13 cellular contexts compared by ENCODE assay signal in the genomic region with DNA sequence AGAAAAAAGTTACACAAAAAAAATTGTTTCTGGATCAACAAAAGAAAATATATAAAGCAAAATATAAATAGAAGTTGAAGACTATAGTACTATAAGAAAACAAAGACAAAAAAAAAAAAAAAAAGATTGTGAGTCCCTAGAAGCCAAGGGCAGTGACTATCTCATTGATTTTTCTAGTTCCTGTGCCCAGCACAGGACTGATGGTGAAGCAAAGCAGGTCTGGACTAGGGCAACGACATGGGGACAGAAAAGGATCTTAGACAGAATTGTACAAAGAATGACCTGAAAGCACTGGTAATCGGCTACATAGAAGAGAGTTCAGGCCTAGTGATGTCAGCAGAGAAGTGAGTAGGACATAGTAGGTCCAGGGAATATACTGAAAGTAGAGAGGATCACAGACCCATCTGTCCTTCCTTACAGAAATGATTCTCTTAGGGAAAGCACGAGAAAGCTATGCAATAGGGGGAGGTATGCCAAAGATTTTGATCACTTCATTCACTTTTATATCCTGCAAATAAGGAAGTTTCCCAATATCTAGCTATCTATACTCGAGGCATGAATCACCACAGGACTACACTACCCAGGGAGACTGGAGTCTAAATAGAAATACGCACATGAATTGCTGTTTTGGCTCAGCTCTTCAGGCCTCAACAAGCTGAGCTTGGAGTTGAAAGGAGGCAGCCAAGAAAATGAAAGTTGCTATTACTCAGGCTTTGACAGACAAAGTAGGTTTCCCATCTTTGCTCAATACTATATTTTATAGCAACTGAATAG.
DNase-seq lines count a peak whose midpoint lies in the region; ATAC-seq and TF ChIP-seq lines count a peak whose summit lies in the region.
"Had no signal": no experiment of that assay in that cellular context is flagged by ENCODE, and none has a peak within 500 bp of the region (broad histone marks: within the 10 kb centered on the region; RNA-seq: fewer than 3 reads in every experiment).

No MANE protein-coding gene starts in this region.

- H3K4me3 Mint-ChIP-seq in CD14-positive monocyte: peak overlapping the region in 1 of 2 donors; percentile 51
- no peak overlapping the region for H3K4me3 Mint-ChIP-seq in neural progenitor cell
- H3K4me3 Mint-ChIP-seq: B cell had no signal

- peaks cover 4% of the 10 kb centered on the region for H3K79me2 ChIP-seq in neural progenitor cell (ENCODE audit: low read depth)

- H3K9ac ChIP-seq in neural progenitor cell: no peak overlapping the region

- H3K27me3 Mint-ChIP-seq in CD14-positive monocyte (ENCODE audit: low read depth in 3 of 3): peaks cover 0 to 11% (median 0%) of the 10 kb centered on the region in 3 donors
- H3K27me3 Mint-ChIP-seq in neural progenitor cell (ENCODE audit: insufficient read depth, low read depth): peaks cover 6% of the 10 kb centered on the region
- H3K27me3 Mint-ChIP-seq: B cell had no signal

- H2AFZ ChIP-seq in neural progenitor cell (replicated peaks): no peak overlapping the region

- no peaks in the 10 kb centered on the region for H3K9me3 ChIP-seq in RWPE2 (ENCODE audit: severe bottlenecking)
- H3K9me3 ChIP-seq in neural progenitor cell (ENCODE audit: low read depth): no peaks in the 10 kb centered on the region
- H3K9me3 ChIP-seq in ovary: no peaks in the 10 kb centered on the region

- DNase-seq in CD14-positive monocyte (ENCODE audit: low spot score): peak; percentile 47
- no peak for DNase-seq in RWPE2 (ENCODE audit: low spot score)
- peak; percentile 92 for DNase-seq in fibroblast of the aortic adventitia (ENCODE audit: low read depth)
- no peak for DNase-seq in neural progenitor cell (ENCODE audit: low spot score)
- no peak for DNase-seq in iPS-NIHi11 (ENCODE audit: low spot score)
- no peak for DNase-seq in ovary
- no peak for DNase-seq in iPS-NIHi7 (ENCODE audit: extremely low spot score)
- no peak for DNase-seq in GM13977 (ENCODE audit: low spot score)
- DNase-seq: activated CD4-positive, alpha-beta T cell treated with anti-CD3 and anti-CD28 coated beads for 4 hours; midbrain; NCI-H1105 treated with DMSO at 0.1 percent for 48 hours; NCI-H82 had no signal

- no peaks in the 10 kb centered on the region for H3K36me3 ChIP-seq in RWPE2 (ENCODE audit: low read depth)
- no peaks in the 10 kb centered on the region for H3K36me3 ChIP-seq in neural progenitor cell
- H3K36me3 ChIP-seq in ovary: no peaks in the 10 kb centered on the region

- peaks cover 0 to 2% (median 0%) of the 10 kb centered on the region in 7 donors for H3K9me3 Mint-ChIP-seq in CD14-positive monocyte
- no peaks in the 10 kb centered on the region for H3K9me3 Mint-ChIP-seq in neural progenitor cell

- H3K36me3 Mint-ChIP-seq in CD14-positive monocyte (no peaks in the 10 kb centered on the region), neural progenitor cell (no peaks in the 10 kb centered on the region)

- peak; percentile 96 for ATAC-seq in RWPE2 (ENCODE audit: low read depth)

- peaks cover 35% of the 10 kb centered on the region for H3K4me1 Mint-ChIP-seq in CD14-positive monocyte
- H3K4me1 Mint-ChIP-seq in neural progenitor cell: peaks cover 61% of the 10 kb centered on the region
- H3K4me1 Mint-ChIP-seq: B cell had no signal

- H3K4me3 ChIP-seq in RWPE2 (ENCODE audit: severe bottlenecking) (no peak overlapping the region), fibroblast of the aortic adventitia (ENCODE audit: low read depth, low read length) (no peak overlapping the region), neural progenitor cell (no peak overlapping the region), ovary (no peak overlapping the region)

- H3F3A ChIP-seq in neural progenitor cell (ENCODE audit: low read depth): peaks cover 11% of the 10 kb centered on the region

- no peak overlapping the region for H3K4me2 ChIP-seq in neural progenitor cell

- intact Hi-C loops in CD14-positive monocyte (cut with micrococcal nuclease): loop anchor here in 1 of 2 donors (2.0 kb wide), 1 partner anchor 89 kb away; no protein-coding TSS in a partner anchor
- intact Hi-C loops in ovary (cut with DNase I): no loop called here

- TF ChIP-seq CTCF in CD14-positive monocyte (IDR thresholded peaks at IDR 0.05): no peak
- no peak for TF ChIP-seq CTCF in RWPE2 (IDR thresholded peaks at IDR 0.05; ENCODE audit: poor library complexity, severe bottlenecking)
- TF ChIP-seq CTCF in fibroblast of the aortic adventitia (IDR thresholded peaks at IDR 0.05; ENCODE audit: insufficient read depth, low read length): no peak
- TF ChIP-seq CTCF in neural progenitor cell (IDR thresholded peaks at IDR 0.05): no peak
- TF ChIP-seq CTCF in ovary (IDR thresholded peaks at IDR 0.05): no peak
- TF ChIP-seq CTCF in GM13977 (IDR thresholded peaks at IDR 0.05; ENCODE audit: extremely low read depth, insufficient read depth, missing control alignments): no peak

- H3K27ac ChIP-seq in RWPE2 (ENCODE audit: poor library complexity, severe bottlenecking) (peak overlapping the region; percentile 64), neural progenitor cell (no peak overlapping the region), ovary (no peak overlapping the region)

- in situ Hi-C loops in GM13977 (cut with MboI; ENCODE audit: low pct_unique_long_range_greater_than_20kb, low sequenced_read_pairs, unreplicated experiment): no loop called here

- TF ChIP-seq EP300 in ovary (IDR thresholded peaks at IDR 0.05): no peak

- H3K27ac Mint-ChIP-seq in CD14-positive monocyte: peak overlapping the region; percentile 85 to 97 (median 91)
- H3K27ac Mint-ChIP-seq in neural progenitor cell: peak overlapping the region; percentile 11
- H3K27ac Mint-ChIP-seq: B cell had no signal

- H4K20me1 ChIP-seq in neural progenitor cell (ENCODE audit: low read depth): peaks cover 53% of the 10 kb centered on the region

- WGBS in ovary, 3 donors: 46 to 65% (median 62%) methylated on average over 5 of the region's 5 CpGs

- no peak for TF ChIP-seq POLR2A in ovary (IDR thresholded peaks at IDR 0.05)

- H3K27me3 ChIP-seq in RWPE2 (ENCODE audit: insufficient read depth, poor library complexity, severe bottlenecking) (no peaks in the 10 kb centered on the region), neural progenitor cell (no peaks in the 10 kb centered on the region), ovary (no peaks in the 10 kb centered on the region)

- H3K4me1 ChIP-seq in RWPE2 (ENCODE audit: insufficient read depth, poor library complexity, severe bottlenecking) (peaks cover 4% of the 10 kb centered on the region), neural progenitor cell (peaks cover 3% of the 10 kb centered on the region), ovary (ENCODE audit: insufficient read depth) (no peaks in the 10 kb centered on the region)

Comparison
In these comparisons a context has a peak if more than half of its experiments do, and no peak if none do; other contexts are left out.
1. DNase-seq: peak in CD14-positive monocyte (single experiment) and fibroblast of the aortic adventitia (single experiment); none in RWPE2 (single experiment), neural progenitor cell (single experiment), iPS-NIHi11 (single experiment), ovary (0 of 5), iPS-NIHi7 (single experiment) and GM13977 (single experiment).